ENCODE assay signal across 29 cellular contexts in genomic region chr10:62002753-62003152, GRCh38.
DNase-seq lines count a peak whose midpoint lies in the region; ATAC-seq and TF ChIP-seq lines count a peak whose summit lies in the region.
"Had no signal": no experiment of that assay in that cellular context is flagged by ENCODE, and none has a peak within 500 bp of the region (broad histone marks: within the 10 kb centered on the region; RNA-seq: fewer than 3 reads in every experiment).

No MANE protein-coding gene starts in this region.

- H3K4me1 ChIP-seq in OCI-LY7 (ENCODE audit: insufficient read depth, low read length, poor library complexity, severe bottlenecking) (peaks cover 72% of the 10 kb centered on the region), foreskin keratinocyte (no peaks in the 10 kb centered on the region)

- peak overlapping the region; percentile 86 for H3K4me2 ChIP-seq in OCI-LY7 (ENCODE audit: low read length)

- no peaks in the 10 kb centered on the region for H3K27me3 ChIP-seq in foreskin keratinocyte

- no TSS peak for BruUV-seq in OCI-LY7 (replicated peaks; lab: Mats Ljungman, UMichigan)

- DNase-seq in activated T-cell treated with anti-CD3 and anti-CD28 coated beads, Interleukin-2, amount 50 U/mL, for 24 hours = no peak
- no peak for DNase-seq in activated T-cell treated with anti-CD3 and anti-CD28 coated beads, Interleukin-2, amount 50 U/mL, for 1 hour
- DNase-seq in OCI-LY7 (ENCODE audit: low spot score) = no peak
- DNase-seq in activated naive CD8-positive, alpha-beta T cell treated with anti-CD3 and anti-CD28 coated beads, Interleukin-2, amount 50 U/mL, for 24 hours = no peak
- no peak for DNase-seq in stimulated activated effector memory CD8-positive, alpha-beta T cell treated with anti-CD3 and anti-CD28 coated beads, Interleukin-12 subunit alpha, Interleukin-12 subunit beta, amount 100 ng/mL, for 72 hours (ENCODE audit: low spot score in 2 of 2)
- DNase-seq in kidney tubule cell (ENCODE audit: low spot score) = no peak
- DNase-seq in foreskin keratinocyte = no peak
- DNase-seq in GM19240 (ENCODE audit: insufficient read length, low spot score) = no peak
- DNase-seq: activated CD4-positive, alpha-beta T cell treated with anti-CD3 and anti-CD28 coated beads, Interleukin-2, amount 50 U/mL, for 48 hours; activated naive CD4-positive, alpha-beta T cell treated with Interleukin-2 at 50 U/mL for 16 hours; activated T-cell treated with anti-CD3 and anti-CD28 coated beads for 4 hours; AML-193; caudate nucleus; CD8-positive, alpha-beta T cell; cortex of kidney; effector memory CD8-positive, alpha-beta T cell; erythroblast; head of caudate nucleus; NCI-H1694 treated with DMSO at 0.1 percent for 48 hours; posterior cingulate gyrus; right cardiac atrium; SHP77 treated with DMSO at 0.1 percent for 48 hours; stimulated activated CD4-positive, alpha-beta T cell treated with anti-CD3 and anti-CD28 coated beads, Interleukin-12 subunit alpha, Interleukin-12 subunit beta, amount 100 ng/mL, for 4 hours; stimulated activated CD4-positive, alpha-beta T cell treated with anti-CD3 and anti-CD28 coated beads, Interleukin-4, amount 100 ng/mL, for 4 hours; stimulated activated naive CD4-positive, alpha-beta T cell treated with Interleukin-2 at 50 U/mL for 16 hours; SW 1271; T1000 had no signal

- peaks cover 78% of the 10 kb centered on the region for H3K36me3 ChIP-seq in OCI-LY7 (ENCODE audit: insufficient read depth, low read length)

- H3K4me3 Mint-ChIP-seq in activated T-cell treated with anti-CD3 and anti-CD28 coated beads, Interleukin-2, amount 50 U/mL, for 24 hours = no peak overlapping the region
- no peak overlapping the region for H3K4me3 Mint-ChIP-seq in activated naive CD8-positive, alpha-beta T cell treated with anti-CD3 and anti-CD28 coated beads, Interleukin-2, amount 50 U/mL, for 24 hours
- H3K4me3 Mint-ChIP-seq in stimulated activated effector memory CD8-positive, alpha-beta T cell treated with anti-CD3 and anti-CD28 coated beads, Interleukin-12 subunit alpha, Interleukin-12 subunit beta, amount 100 ng/mL, for 72 hours = no peak overlapping the region
- H3K4me3 Mint-ChIP-seq: CD8-positive, alpha-beta T cell; effector memory CD8-positive, alpha-beta T cell had no signal

- peak overlapping the region; percentile 76 for H3K27ac Mint-ChIP-seq in activated T-cell treated with anti-CD3 and anti-CD28 coated beads, Interleukin-2, amount 50 U/mL, for 24 hours
- peak overlapping the region; percentile 82 for H3K27ac Mint-ChIP-seq in activated naive CD8-positive, alpha-beta T cell treated with anti-CD3 and anti-CD28 coated beads, Interleukin-2, amount 50 U/mL, for 24 hours
- H3K27ac Mint-ChIP-seq in stimulated activated effector memory CD8-positive, alpha-beta T cell treated with anti-CD3 and anti-CD28 coated beads, Interleukin-12 subunit alpha, Interleukin-12 subunit beta, amount 100 ng/mL, for 72 hours = peak overlapping the region; percentile 63
- H3K27ac Mint-ChIP-seq: CD8-positive, alpha-beta T cell had no signal

- no peak for ATAC-seq in activated naive CD8-positive, alpha-beta T cell treated with anti-CD3 and anti-CD28 coated beads, Interleukin-2, amount 50 U/mL, for 24 hours
- ATAC-seq in stimulated activated effector memory CD8-positive, alpha-beta T cell treated with anti-CD3 and anti-CD28 coated beads, Interleukin-12 subunit alpha, Interleukin-12 subunit beta, amount 100 ng/mL, for 72 hours = no peak
- no peak for ATAC-seq in foreskin keratinocyte
- ATAC-seq: CD8-positive, alpha-beta T cell; effector memory CD8-positive, alpha-beta T cell; Panc1; right cardiac atrium had no signal

- H3K4me1 Mint-ChIP-seq in activated T-cell treated with anti-CD3 and anti-CD28 coated beads, Interleukin-2, amount 50 U/mL, for 24 hours (ENCODE audit: low read depth) = peaks cover 91% of the 10 kb centered on the region
- peaks cover 80% of the 10 kb centered on the region for H3K4me1 Mint-ChIP-seq in activated naive CD8-positive, alpha-beta T cell treated with anti-CD3 and anti-CD28 coated beads, Interleukin-2, amount 50 U/mL, for 24 hours
- peaks cover 44% of the 10 kb centered on the region for H3K4me1 Mint-ChIP-seq in stimulated activated effector memory CD8-positive, alpha-beta T cell treated with anti-CD3 and anti-CD28 coated beads, Interleukin-12 subunit alpha, Interleukin-12 subunit beta, amount 100 ng/mL, for 72 hours

- H3K9me3 Mint-ChIP-seq in activated T-cell treated with anti-CD3 and anti-CD28 coated beads, Interleukin-2, amount 50 U/mL, for 24 hours = peaks cover 10% of the 10 kb centered on the region
- H3K9me3 Mint-ChIP-seq in activated naive CD8-positive, alpha-beta T cell treated with anti-CD3 and anti-CD28 coated beads, Interleukin-2, amount 50 U/mL, for 24 hours = peaks cover 6% of the 10 kb centered on the region
- H3K9me3 Mint-ChIP-seq in stimulated activated effector memory CD8-positive, alpha-beta T cell treated with anti-CD3 and anti-CD28 coated beads, Interleukin-12 subunit alpha, Interleukin-12 subunit beta, amount 100 ng/mL, for 72 hours = peaks cover 3% of the 10 kb centered on the region
- H3K9me3 Mint-ChIP-seq: CD8-positive, alpha-beta T cell; effector memory CD8-positive, alpha-beta T cell had no signal

- POLR2A ChIA-PET in OCI-LY7 (lab: Charles Lee) = interaction anchor here (0.6 to 6.4 kb wide), 11 partner anchors 9 to 1719 kb away, joined by 3 to 48 read pairs (median 4); no protein-coding TSS in a partner anchor

- H3K36me3 Mint-ChIP-seq in activated T-cell treated with anti-CD3 and anti-CD28 coated beads, Interleukin-2, amount 50 U/mL, for 24 hours (ENCODE audit: low read depth) = peaks cover 99% of the 10 kb centered on the region
- H3K36me3 Mint-ChIP-seq in activated naive CD8-positive, alpha-beta T cell treated with anti-CD3 and anti-CD28 coated beads, Interleukin-2, amount 50 U/mL, for 24 hours (ENCODE audit: low read depth) = peaks cover 79% of the 10 kb centered on the region
- H3K36me3 Mint-ChIP-seq in stimulated activated effector memory CD8-positive, alpha-beta T cell treated with anti-CD3 and anti-CD28 coated beads, Interleukin-12 subunit alpha, Interleukin-12 subunit beta, amount 100 ng/mL, for 72 hours = peaks cover 58% of the 10 kb centered on the region

- H3K79me2 ChIP-seq in OCI-LY7 (ENCODE audit: insufficient read depth, low read depth, low read length) = peaks cover 50% of the 10 kb centered on the region; the same call in 1 of the 2 replicates

- H3K9me3 ChIP-seq in OCI-LY7 (ENCODE audit: low read length) = no peaks in the 10 kb centered on the region

- H3K27ac ChIP-seq in OCI-LY7 (ENCODE audit: low read depth, low read length, poor library complexity, severe bottlenecking) (no peak overlapping the region), foreskin keratinocyte (no peak overlapping the region)

- intact Hi-C loops in OCI-LY7 (cut with micrococcal nuclease; ENCODE audit: unreplicated experiment) = no loop called here

- H3K27me3 Mint-ChIP-seq in activated T-cell treated with anti-CD3 and anti-CD28 coated beads, Interleukin-2, amount 50 U/mL, for 24 hours = no peaks in the 10 kb centered on the region
- no peaks in the 10 kb centered on the region for H3K27me3 Mint-ChIP-seq in activated naive CD8-positive, alpha-beta T cell treated with anti-CD3 and anti-CD28 coated beads, Interleukin-2, amount 50 U/mL, for 24 hours
- H3K27me3 Mint-ChIP-seq: effector memory CD8-positive, alpha-beta T cell had no signal

- no peak for TF ChIP-seq CTCF in OCI-LY7 (conservative IDR thresholded peaks at IDR 0.05; ENCODE audit: low read length)
- TF ChIP-seq CTCF in foreskin keratinocyte (conservative IDR thresholded peaks at IDR 0.05) = no peak

- no peaks in the 10 kb centered on the region for H3K9me2 ChIP-seq in OCI-LY7 (ENCODE audit: insufficient read depth, low read length)

- no peak overlapping the region for H2AFZ ChIP-seq in OCI-LY7 (ENCODE audit: low read length)

- H4K20me1 ChIP-seq in OCI-LY7 (ENCODE audit: insufficient read depth, low read length) = no peaks in the 10 kb centered on the region

- CTCF ChIA-PET in OCI-LY7 (lab: Charles Lee; ENCODE audit: unreplicated experiment) = no interaction called here

- no peak overlapping the region for H3K4me3 ChIP-seq in OCI-LY7 (ENCODE audit: low read depth, low read length, poor library complexity, severe bottlenecking)
- H3K4me3 ChIP-seq: lung had no signal
